ENCODE assay signal across 8 cellular contexts in the genomic region with DNA sequence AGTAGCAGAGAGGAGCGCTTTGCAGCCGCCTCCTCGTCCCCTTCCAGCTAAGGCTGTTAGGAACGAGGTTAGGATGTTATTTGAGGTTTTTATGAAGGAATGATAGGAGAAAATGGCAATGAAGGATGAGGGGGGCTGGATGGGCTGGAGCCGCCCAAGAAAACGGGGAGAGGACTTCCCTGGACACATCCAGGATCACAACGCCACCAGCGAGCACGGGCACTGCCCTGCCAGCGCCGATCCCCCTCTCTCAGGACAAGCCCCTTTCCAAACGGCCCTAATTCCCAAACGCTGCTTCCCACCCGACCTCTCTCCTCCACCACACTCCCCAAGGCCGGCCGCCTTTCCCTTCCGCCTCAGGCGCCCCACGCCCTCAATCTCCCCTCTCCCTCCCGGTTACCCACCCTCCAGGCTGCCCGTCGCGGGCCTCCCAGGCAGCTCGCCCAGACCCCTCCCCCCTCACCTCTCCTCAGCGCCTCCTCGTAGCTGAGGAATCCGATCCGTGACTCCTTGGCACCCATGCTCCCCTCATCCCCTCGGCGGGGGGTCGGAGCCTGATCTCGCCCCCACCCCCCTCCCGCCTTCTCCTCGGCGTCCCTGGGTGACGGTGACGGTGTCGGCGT. TPM values are rescaled to one million over a fixed set of nuclear protein-coding genes. Genes with fewer than 3 reads are reported as not detected.
DNase-seq lines count a peak whose midpoint lies in the region; ATAC-seq and TF ChIP-seq lines count a peak whose summit lies in the region.

No MANE protein-coding gene starts in this region.

- H3K36me3 Mint-ChIP-seq in HFFc6 (ENCODE audit: low read depth) = no peaks in the 10 kb centered on the region

- H3K27me3 Mint-ChIP-seq in HFFc6 (ENCODE audit: insufficient read depth) = no peaks in the 10 kb centered on the region; the same call in 1 of the 2 replicates

- H3K27ac ChIP-seq in colonic mucosa (peak overlapping the region; percentile 98), upper lobe of right lung (peak overlapping the region; percentile 94)

- H3K4me1 Mint-ChIP-seq in HFFc6 (ENCODE audit: low read depth) = peaks cover 39% of the 10 kb centered on the region

- intact Hi-C loops in colonic mucosa (cut with DNase I) = no loop called here
- intact Hi-C loops in upper lobe of right lung (cut with DNase I) = no loop called here

- H3K4me1 ChIP-seq in colonic mucosa (no peaks in the 10 kb centered on the region), upper lobe of right lung (peaks cover 48% of the 10 kb centered on the region)

- H3K27me3 ChIP-seq in colonic mucosa (no peaks in the 10 kb centered on the region), upper lobe of right lung (no peaks in the 10 kb centered on the region)

- no peaks in the 10 kb centered on the region for H3K36me3 ChIP-seq in colonic mucosa
- no peaks in the 10 kb centered on the region for H3K36me3 ChIP-seq in upper lobe of right lung

- H3K9me3 ChIP-seq in colonic mucosa (no peaks in the 10 kb centered on the region), upper lobe of right lung (no peaks in the 10 kb centered on the region)

- H3K27ac Mint-ChIP-seq in HFFc6 = peak overlapping the region; percentile 99

- H3K4me3 Mint-ChIP-seq in HFFc6 = peak overlapping the region; percentile 91

- peak; percentile 69 for ATAC-seq in upper lobe of right lung

- TF ChIP-seq CTCF in HFFc6 (IDR thresholded peaks at IDR 0.05) (no peak), colonic mucosa (IDR thresholded peaks at IDR 0.05) (no peak), upper lobe of right lung (IDR thresholded peaks at IDR 0.05) (no peak)

- peak overlapping the region; percentile 93 for H3K4me3 ChIP-seq in colonic mucosa
- peak overlapping the region; percentile 95 for H3K4me3 ChIP-seq in upper lobe of right lung

- DNase-seq in DMS53 (lab: John Stamatoyannopoulos, UW) = peak; percentile 81
- no peak for DNase-seq in DMS53 treated with DMSO at 0.1 percent for 48 hours (lab: John Stamatoyannopoulos, UW; ENCODE audit: unreplicated experiment)
- DNase-seq in HFFc6 = peak; percentile 16
- DNase-seq in NCI-H510A (lab: John Stamatoyannopoulos, UW) = peak; percentile 94
- no peak for DNase-seq in colonic mucosa
- DNase-seq in mesenteric fat pad (ENCODE audit: low spot score) = peak; percentile 90
- DNase-seq in upper lobe of right lung = no peak
- DNase-seq in cortex of kidney (lab: John Stamatoyannopoulos, UW) = no peak

- no peaks in the 10 kb centered on the region for H3K9me3 Mint-ChIP-seq in HFFc6

- H3K9ac ChIP-seq in colonic mucosa (ENCODE audit: low read depth in 2 of 2, low read length in 2 of 2) = peak overlapping the region; percentile 82 to 97

RNA-seq across cellular contexts. Expression of gene USP32, which starts 0.4 kb away (rescaled TPM):
- 10 to 100 TPM; 46.7 to 57.3 (median 51.7) TPM for total RNA-seq in HFFc6 (2021; fragmentation: NEBNext Ultra II Directional; extraction: Animal tissue kit (Norgen Biotek cat#: 25700))
- total RNA-seq in colonic mucosa (10 to 100 TPM; 28.9 to 52.1 TPM), mesenteric fat pad (69.6 TPM), upper lobe of right lung (72.4 TPM)

RNA-seq across cellular contexts. Expression of gene CHCT1, which starts 30.8 kb away (rescaled TPM):
- total RNA-seq in HFFc6 (2021; fragmentation: NEBNext Ultra II Directional; extraction: Animal tissue kit (Norgen Biotek cat#: 25700)) = not detected
- not detected for total RNA-seq in colonic mucosa
- total RNA-seq in mesenteric fat pad = not detected
- total RNA-seq in upper lobe of right lung = not detected

Comparison
In these comparisons a context has a peak if more than half of its experiments do, and no peak if none do; other contexts are left out.
1. DNase-seq: peak in DMS53 (single experiment), HFFc6 (single experiment), NCI-H510A (single experiment) and mesenteric fat pad (single experiment); none in DMS53 treated with DMSO at 0.1 percent for 48 hours (single experiment), colonic mucosa (single experiment), upper lobe of right lung (single experiment) and cortex of kidney (single experiment).